ENCODE assay signal across 8 cellular contexts in genomic region chr16:19130852-19131808, GRCh38. TPM values are rescaled to one million over a fixed set of nuclear protein-coding genes. Genes with fewer than 3 reads are reported as not detected.
A peak's percentile ranks its signal among the peaks of the same experiment; 100 is the strongest.
DNase-seq lines count a peak whose midpoint lies in the region; ATAC-seq and TF ChIP-seq lines count a peak whose summit lies in the region.

No MANE protein-coding gene starts in this region.

- peaks cover 39% of the 10 kb centered on the region for H3K4me1 ChIP-seq in ES-I3 (ENCODE audit: insufficient read depth, low read length)

- DNase-seq in NCI-H510A (lab: John Stamatoyannopoulos, UW) = peak; percentile 76
- DNase-seq in astrocyte of the spinal cord (ENCODE audit: low read depth, low spot score) = peak; percentile 77
- peak; percentile 76 for DNase-seq in iris pigment epithelial cell (ENCODE audit: low read depth)
- peak in 14 of 49 donors; percentile 8 to 60 (median 30) for DNase-seq in substantia nigra (lab: John Stamatoyannopoulos, UW)
- DNase-seq in ureter (ENCODE audit: low spot score) = no peak
- DNase-seq in activated CD8-positive, alpha-beta memory T cell treated with anti-CD3 and anti-CD28 coated beads for 24 hours = no peak

- H3K9ac ChIP-seq in ES-I3 (ENCODE audit: low read depth, low read length) = peak overlapping the region; percentile 19; the same call in 1 of the 2 replicates

- ATAC-seq in GM21381 (IDR thresholded peaks at IDR 0.05; ENCODE audit: unreplicated experiment) = no peak

- no peak overlapping the region for H3K4me3 ChIP-seq in astrocyte of the spinal cord (ENCODE audit: low read depth, low read length)

- TF ChIP-seq CTCF in astrocyte of the spinal cord (IDR thresholded peaks at IDR 0.05; ENCODE audit: low read depth, low read length) = no peak

- H3K9me3 ChIP-seq in ES-I3 (ENCODE audit: control insufficient read depth, insufficient read depth, low read length) = no peaks in the 10 kb centered on the region

- no peaks in the 10 kb centered on the region for H3K36me3 ChIP-seq in ES-I3 (ENCODE audit: insufficient read depth, low read length)

- peak overlapping the region; percentile 60 for H3K27ac ChIP-seq in substantia nigra (ENCODE audit: low read depth, low read length, poor library complexity, severe bottlenecking)

- in situ Hi-C loops in astrocyte of the spinal cord (cut with HindIII; ENCODE audit: low sequenced_read_pairs) = no loop called here

RNA-seq across cellular contexts. Expression of gene ITPRIPL2, which starts 17.4 kb away (rescaled TPM):
- total RNA-seq in ureter = 61.3 TPM

RNA-seq across cellular contexts. Expression of gene SYT17, which starts 36.9 kb away (rescaled TPM):
- 24.4 TPM for total RNA-seq in ureter

Comparison
In these comparisons a context has a peak if more than half of its experiments do, and no peak if none do; other contexts are left out.
1. DNase-seq: peak in NCI-H510A (single experiment), astrocyte of the spinal cord (single experiment) and iris pigment epithelial cell (single experiment); none in ureter (single experiment) and activated CD8-positive, alpha-beta memory T cell treated with anti-CD3 and anti-CD28 coated beads for 24 hours (single experiment).